10 cellular contexts compared by ENCODE assay signal in genomic region chr1:115717541-115717940, GRCh38. TPM values are rescaled to one million over a fixed set of nuclear protein-coding genes. Genes with fewer than 3 reads are reported as not detected.
DNase-seq lines count a peak whose midpoint lies in the region; ATAC-seq and TF ChIP-seq lines count a peak whose summit lies in the region.
"Had no signal": no experiment of that assay in that cellular context is flagged by ENCODE, and none has a peak within 500 bp of the region (broad histone marks: within the 10 kb centered on the region; RNA-seq: fewer than 3 reads in every experiment).

No MANE protein-coding gene starts in this region.

- no peak overlapping the region for H3K4me3 ChIP-seq in hepatocyte

- no peak overlapping the region for H3K4me2 ChIP-seq in hepatocyte

- no peaks in the 10 kb centered on the region for H3K36me3 ChIP-seq in hepatocyte (replicated peaks; ENCODE audit: insufficient read depth, low read depth)

- no peaks in the 10 kb centered on the region for H3K9me2 ChIP-seq in hepatocyte (replicated peaks; ENCODE audit: insufficient read depth)

- no peaks in the 10 kb centered on the region for H3K79me2 ChIP-seq in hepatocyte

- no peak overlapping the region for H3K27ac ChIP-seq in hepatocyte

- ATAC-seq in HG02970 (IDR thresholded peaks at IDR 0.05; ENCODE audit: low FRiP score, unreplicated experiment), result no peak
- ATAC-seq: naive thymus-derived CD4-positive, alpha-beta T cell had no signal

- H3K9me3 ChIP-seq in hepatocyte (ENCODE audit: low read depth), result no peaks in the 10 kb centered on the region

- H2AFZ ChIP-seq in hepatocyte, result no peak overlapping the region

- no peaks in the 10 kb centered on the region for H3K27me3 ChIP-seq in hepatocyte

- peaks cover 5% of the 10 kb centered on the region for H3K4me1 ChIP-seq in hepatocyte (ENCODE audit: insufficient read depth)

- WGBS in hepatocyte (ENCODE audit: low lambda C conversion rate, missing lambda C conversion rate), result 56% methylated on average over 5 of the region's 5 CpGs

- peak; percentile 44 for DNase-seq in ELR (ENCODE audit: low read depth)
- peak; percentile 34 for DNase-seq in HT1080 (ENCODE audit: low read depth)
- peak; percentile 22 for DNase-seq in activated CD8-positive, alpha-beta memory T cell treated with anti-CD3 and anti-CD28 coated beads, Interleukin-2, amount 50 U/mL, for 4 hours
- DNase-seq in hepatocyte (ENCODE audit: low spot score), result peak; percentile 56
- DNase-seq in stimulated activated CD8-positive, alpha-beta memory T cell treated with anti-CD3 and anti-CD28 coated beads, Interleukin-4, amount 100 ng/mL, for 48 hours, result peak; percentile 57
- DNase-seq in iPS-NIHi11 (ENCODE audit: low spot score), result no peak
- no peak for DNase-seq in HPDE6-E6E7 (ENCODE audit: extremely low spot score)

- TF ChIP-seq CTCF in hepatocyte (IDR thresholded peaks at IDR 0.05; ENCODE audit: poor library complexity), result peak; percentile 51

- H4K20me1 ChIP-seq in hepatocyte (ENCODE audit: insufficient read depth, poor library complexity, severe bottlenecking), result no peaks in the 10 kb centered on the region

RNA-seq across cellular contexts. Expression of gene CASQ2, which starts 51.0 kb away (rescaled TPM):
- total RNA-seq in HT1080 (2014; rRNA removed; shearing (Covaris generic)), result not detected in 2 replicates
- not detected in 2 replicates for polyA plus RNA-seq in HT1080 (2015; cell fraction: cytosol; rRNA removed)
- polyA plus RNA-seq in HT1080 (2015; cell fraction: nucleus; rRNA removed), result not detected in 2 replicates
- 0.08 TPM in 1 of 2 replicates, not detected in the other for total RNA-seq in hepatocyte
- polyA plus RNA-seq in hepatocyte, result not detected in 2 replicates
- total RNA-seq: naive thymus-derived CD4-positive, alpha-beta T cell; T-helper 1 cell treated with Interleukin-12 subunit alpha and Interleukin-12 subunit beta and Interleukin-4 antibody, amounts not matched to agents 30 ng/mL and 1 ng/mL, for 36 hours had no signal
- polyA plus RNA-seq: naive thymus-derived CD4-positive, alpha-beta T cell had no signal

Comparison
In these comparisons a context has a peak if more than half of its experiments do, and no peak if none do; other contexts are left out.
1. DNase-seq: peak in ELR (single experiment), HT1080 (single experiment), activated CD8-positive, alpha-beta memory T cell treated with anti-CD3 and anti-CD28 coated beads, Interleukin-2, amount 50 U/mL, for 4 hours (single experiment), hepatocyte (single experiment) and stimulated activated CD8-positive, alpha-beta memory T cell treated with anti-CD3 and anti-CD28 coated beads, Interleukin-4, amount 100 ng/mL, for 48 hours (single experiment); none in iPS-NIHi11 (single experiment) and HPDE6-E6E7 (single experiment).